In genomic region chr5:75047356-75047755, GRCh38 we compare ENCODE assay signal across 19 cellular contexts. TPM values are rescaled to one million over a fixed set of nuclear protein-coding genes. Genes with fewer than 3 reads are reported as not detected.
"Had no signal": no experiment of that assay in that cellular context is flagged by ENCODE, and none has a peak within 500 bp of the region (broad histone marks: within the 10 kb centered on the region; RNA-seq: fewer than 3 reads in every experiment).

No MANE protein-coding gene starts in this region.

- DNase-seq: activated CD4-positive, alpha-beta memory T cell treated with anti-CD3 and anti-CD28 coated beads for 36 hours; activated CD4-positive, alpha-beta T cell treated with anti-CD3 and anti-CD28 coated beads for 48 hours; activated naive CD4-positive, alpha-beta T cell treated with Interleukin-2 at 50 U/mL for 16 hours; activated T-cell treated with anti-CD3 and anti-CD28 coated beads, Interleukin-2, amount 50 U/mL, for 48 hours; adrenal gland; effector CD8-positive, alpha-beta T cell; lower lobe of right lung; naive B cell; SK-N-SH; spleen; stimulated activated CD4-positive, alpha-beta T cell treated with anti-CD3 and anti-CD28 coated beads, Interleukin-4, amount 100 ng/mL, for 1 hour; stimulated activated naive CD4-positive, alpha-beta T cell treated with Interleukin-2 at 50 U/mL for 16 hours; upper lobe of left lung had no signal

- H3K27ac ChIP-seq: adrenal gland, cardiac muscle cell, lower lobe of right lung, upper lobe of left lung had no signal

- H3K9me3 Mint-ChIP-seq: activated CD4-positive, alpha-beta memory T cell treated with anti-CD3 and anti-CD28 coated beads for 36 hours; dendritic cell treated with granulocyte-macrophage colony-stimulating factor and Interleukin-4, amounts not matched to agents 40 ng/mL and 50 ng/mL, for 4 days had no signal

- H3K4me3 ChIP-seq: adrenal gland, cardiac muscle cell, gastroesophageal sphincter, lower lobe of right lung, upper lobe of left lung had no signal

- H3K27me3 Mint-ChIP-seq: activated CD4-positive, alpha-beta memory T cell treated with anti-CD3 and anti-CD28 coated beads for 36 hours had no signal

- H3K36me3 ChIP-seq: adrenal gland, cardiac muscle cell, upper lobe of left lung had no signal

- H3K9me3 ChIP-seq: adrenal gland, gastroesophageal sphincter, lower lobe of right lung, SK-N-SH, spleen, upper lobe of left lung had no signal

- H3K27me3 ChIP-seq: adrenal gland, gastroesophageal sphincter, upper lobe of left lung had no signal

- ATAC-seq: gastroesophageal sphincter, left lobe of liver, lower lobe of right lung had no signal

- H3K27ac Mint-ChIP-seq: activated CD4-positive, alpha-beta memory T cell treated with anti-CD3 and anti-CD28 coated beads for 36 hours; dendritic cell treated with granulocyte-macrophage colony-stimulating factor and Interleukin-4, amounts not matched to agents 40 ng/mL and 50 ng/mL, for 4 days; naive B cell; progenitor cell of endocrine pancreas had no signal

- H3K9ac ChIP-seq: SK-N-SH had no signal

- H3K4me3 Mint-ChIP-seq: activated CD4-positive, alpha-beta memory T cell treated with anti-CD3 and anti-CD28 coated beads for 36 hours; dendritic cell treated with granulocyte-macrophage colony-stimulating factor and Interleukin-4, amounts not matched to agents 40 ng/mL and 50 ng/mL, for 4 days; naive B cell had no signal

- H3K4me2 ChIP-seq: SK-N-SH had no signal

RNA-seq across cellular contexts. Expression of gene GCNT4, which starts 5.0 kb away (rescaled TPM):
- total RNA-seq: endothelial cell of umbilical vein had no signal
- polyA plus RNA-seq: endothelial cell of umbilical vein had no signal
